In the genomic region with DNA sequence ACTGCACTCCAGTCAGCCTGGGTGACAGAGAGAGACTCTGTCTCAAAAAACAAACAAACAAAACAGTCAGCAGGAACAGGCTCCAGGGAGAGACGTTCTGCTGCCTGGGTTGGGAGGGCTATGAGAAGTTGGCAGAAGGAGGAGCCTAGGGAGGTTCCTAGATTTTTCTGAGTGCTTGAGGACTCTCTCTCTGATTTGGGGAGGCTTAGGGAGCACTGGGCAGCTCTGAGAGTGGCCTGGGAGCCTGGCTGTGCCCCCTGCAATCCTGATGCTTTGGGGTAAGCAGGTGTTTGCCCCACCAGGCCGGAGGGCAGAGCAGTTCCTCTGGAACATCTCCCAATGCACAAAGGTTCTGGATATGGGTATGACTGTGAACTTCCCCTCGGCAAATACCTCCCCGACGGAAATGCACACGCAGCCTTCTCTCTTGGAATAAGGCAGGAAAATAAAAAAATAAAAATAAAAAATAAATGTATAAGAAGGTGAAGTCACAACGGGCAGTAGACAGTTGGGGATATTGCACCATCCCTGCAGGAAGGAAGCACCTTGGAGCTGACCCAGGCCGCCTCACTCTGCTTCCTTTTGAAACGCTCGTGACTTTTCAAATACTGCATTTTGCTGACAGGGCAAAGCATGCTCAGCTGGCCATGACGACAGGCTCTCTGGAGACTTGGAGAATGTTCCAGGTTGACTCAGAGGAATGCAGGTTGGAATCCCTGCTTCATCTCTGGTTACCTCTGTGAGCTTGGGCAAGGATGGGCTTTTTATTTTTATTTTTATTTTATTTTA, we compare ENCODE assay signal across 10 cellular contexts. TPM values are rescaled to one million over a fixed set of nuclear protein-coding genes. Genes with fewer than 3 reads are reported as not detected.
A peak's percentile ranks its signal among the peaks of the same experiment; 100 is the strongest.
DNase-seq lines count a peak whose midpoint lies in the region; ATAC-seq, FAIRE-seq and TF ChIP-seq lines count a peak whose summit lies in the region.
"Had no signal": no experiment of that assay in that cellular context is flagged by ENCODE, and none has a peak within 500 bp of the region (broad histone marks: within the 10 kb centered on the region; RNA-seq: fewer than 3 reads in every experiment).

No MANE protein-coding gene starts in this region.

- H3K9me3 ChIP-seq in testis: no peaks in the 10 kb centered on the region

- POLR2A ChIA-PET in MCF 10A (lab: Yijun Ruan, JAX): interaction anchor here (0.6 to 1.9 kb wide), 10 partner anchors 15 to 471 kb away, joined by 3 to 13 read pairs (median 4); partner anchors contain the start of genes BORCS8, COPE, DDX49 and RFXANK

- H3K4me1 Mint-ChIP-seq in MCF 10A (ENCODE audit: insufficient read depth, unreplicated experiment): no peaks in the 10 kb centered on the region

- no peak overlapping the region for H3K4me3 Mint-ChIP-seq in MCF 10A (ENCODE audit: unreplicated experiment)

- no peaks in the 10 kb centered on the region for H3K9me3 Mint-ChIP-seq in MCF 10A (ENCODE audit: unreplicated experiment)

- peak overlapping the region; percentile 27 for H3K27ac Mint-ChIP-seq in MCF 10A (ENCODE audit: low read depth, unreplicated experiment)

- H3K27ac ChIP-seq in testis: peak overlapping the region in 1 of 2 donors; percentile 32

- no peak overlapping the region for H3K4me3 ChIP-seq in testis

- H3K36me3 ChIP-seq in testis (ENCODE audit: low read depth, missing control alignments): no peaks in the 10 kb centered on the region

- H3K27me3 ChIP-seq in testis: no peaks in the 10 kb centered on the region

- intact Hi-C loops in MCF 10A (cut with micrococcal nuclease) (loop anchor here (2.0 kb wide), 1 partner anchor 15 kb away; no protein-coding TSS in a partner anchor), testis (cut with DNase I; ENCODE audit: low total_unique reads) (no loop called here)

- CTCF ChIA-PET in MCF 10A (lab: Yijun Ruan, JAX): interaction anchor here (0.5 to 0.7 kb wide), 3 partner anchors 25 to 1346 kb away, joined by 3 to 4 read pairs (median 3); no protein-coding TSS in a partner anchor

- no peak for TF ChIP-seq POLR2A in testis (IDR thresholded peaks at IDR 0.05)
- no peak for TF ChIP-seq POLR2A in GM12891 (IDR thresholded peaks at IDR 0.05; ENCODE audit: low read depth, low read length)

- peaks cover 2% of the 10 kb centered on the region for H3K4me1 ChIP-seq in testis

- WGBS in testis, 2 donors: 66 to 74% methylated on average over 11 of the region's 11 CpGs

- no TSS peak for BruUV-seq in MCF 10A (replicated peaks; lab: Mats Ljungman, UMichigan)

- FAIRE-seq in GM12891 (lab: Jason Lieb, UNC): no peak
- FAIRE-seq: islet of Langerhans had no signal

- DNase-seq in LHCN-M2 (ENCODE audit: low read depth): peak; percentile 47
- peak; percentile 91 for DNase-seq in MCF 10A (ENCODE audit: unreplicated experiment)
- DNase-seq in iris pigment epithelial cell (ENCODE audit: low read depth): peak; percentile 56
- DNase-seq in testis: peak; percentile 42
- no peak for DNase-seq in GM12891 (ENCODE audit: insufficient read length, low spot score)
- no peak for DNase-seq in DMS153 (lab: John Stamatoyannopoulos, UW)
- DNase-seq in activated CD4-positive, alpha-beta T cell treated with anti-CD3 and anti-CD28 coated beads, Interleukin-2, amount 50 U/mL, for 1 hour: no peak
- DNase-seq: NCI-H1436 had no signal

- H3K27me3 Mint-ChIP-seq in MCF 10A (ENCODE audit: insufficient read depth, unreplicated experiment): no peaks in the 10 kb centered on the region

- H3K36me3 Mint-ChIP-seq in MCF 10A (ENCODE audit: insufficient read depth, unreplicated experiment): peaks cover 6% of the 10 kb centered on the region

- ATAC-seq in HG03280 (IDR thresholded peaks at IDR 0.05; ENCODE audit: unreplicated experiment): no peak

- no peak for TF ChIP-seq CTCF in MCF 10A (IDR thresholded peaks at IDR 0.05; ENCODE audit: unreplicated experiment)
- TF ChIP-seq CTCF in testis (IDR thresholded peaks at IDR 0.05): no peak

TF ChIP-seq in GM12891, 5 proteins besides CTCF, POLR2A, EP300 and RAD21:
- TF ChIP-seq TAF1 (IDR thresholded peaks at IDR 0.05; ENCODE audit: low read depth, low read length): no peak

RNA-seq across cellular contexts. Expression of gene HOMER3, which starts 26.5 kb away (rescaled TPM):
- 154 and 188 TPM in 2 replicates for total RNA-seq in LHCN-M2 (2014; rRNA removed)
- 105 TPM for polyA plus RNA-seq in LHCN-M2 (2012)
- 57.9 and 58.9 TPM in 2 replicates for total RNA-seq in MCF 10A (2022)
- 10 to 100 TPM; 31.3 to 39.6 TPM for total RNA-seq in testis
- polyA plus RNA-seq in testis (ENCODE audit: insufficient read depth, low read depth, low replicate concordance): 19.9 TPM
- 0.35 TPM for polyA plus RNA-seq in GM12891 (2012; ENCODE audit: low read depth, missing spikeins)

RNA-seq across cellular contexts. Expression of gene DDX49, which starts 48.0 kb away (rescaled TPM):
- 49.8 and 57.6 TPM in 2 replicates for total RNA-seq in LHCN-M2 (2014; rRNA removed)
- 40.2 TPM for polyA plus RNA-seq in LHCN-M2 (2012)
- 87.7 and 98.8 TPM in 2 replicates for total RNA-seq in MCF 10A (2022)
- 10 to 100 TPM; 84.8 to 95.6 TPM for total RNA-seq in testis
- 65.6 TPM for polyA plus RNA-seq in testis (ENCODE audit: insufficient read depth, low read depth, low replicate concordance)
- 40.4 TPM for polyA plus RNA-seq in GM12891 (2012; ENCODE audit: low read depth, missing spikeins)

RNA-seq across cellular contexts. Expression of gene COPE, which starts 48.4 kb away (rescaled TPM):
- total RNA-seq in LHCN-M2 (2014; rRNA removed): 375 and 380 TPM in 2 replicates
- 332 TPM for polyA plus RNA-seq in LHCN-M2 (2012)
- total RNA-seq in MCF 10A (2022): 310 and 456 TPM in 2 replicates
- 100 to 1,000 TPM; 490 to 692 TPM for total RNA-seq in testis
- polyA plus RNA-seq in testis (ENCODE audit: insufficient read depth, low read depth, low replicate concordance): 343 TPM
- 189 TPM for polyA plus RNA-seq in GM12891 (2012; ENCODE audit: low read depth, missing spikeins)

Comparison
In these comparisons a context has a peak if more than half of its experiments do, and no peak if none do; other contexts are left out.
1. DNase-seq: peak in LHCN-M2 (single experiment), MCF 10A (single experiment), iris pigment epithelial cell (single experiment) and testis (single experiment); none in GM12891 (single experiment), DMS153 (single experiment) and activated CD4-positive, alpha-beta T cell treated with anti-CD3 and anti-CD28 coated beads, Interleukin-2, amount 50 U/mL, for 1 hour (single experiment).